Comparison of ENCODE assay signal across 9 cellular contexts in the genomic region with DNA sequence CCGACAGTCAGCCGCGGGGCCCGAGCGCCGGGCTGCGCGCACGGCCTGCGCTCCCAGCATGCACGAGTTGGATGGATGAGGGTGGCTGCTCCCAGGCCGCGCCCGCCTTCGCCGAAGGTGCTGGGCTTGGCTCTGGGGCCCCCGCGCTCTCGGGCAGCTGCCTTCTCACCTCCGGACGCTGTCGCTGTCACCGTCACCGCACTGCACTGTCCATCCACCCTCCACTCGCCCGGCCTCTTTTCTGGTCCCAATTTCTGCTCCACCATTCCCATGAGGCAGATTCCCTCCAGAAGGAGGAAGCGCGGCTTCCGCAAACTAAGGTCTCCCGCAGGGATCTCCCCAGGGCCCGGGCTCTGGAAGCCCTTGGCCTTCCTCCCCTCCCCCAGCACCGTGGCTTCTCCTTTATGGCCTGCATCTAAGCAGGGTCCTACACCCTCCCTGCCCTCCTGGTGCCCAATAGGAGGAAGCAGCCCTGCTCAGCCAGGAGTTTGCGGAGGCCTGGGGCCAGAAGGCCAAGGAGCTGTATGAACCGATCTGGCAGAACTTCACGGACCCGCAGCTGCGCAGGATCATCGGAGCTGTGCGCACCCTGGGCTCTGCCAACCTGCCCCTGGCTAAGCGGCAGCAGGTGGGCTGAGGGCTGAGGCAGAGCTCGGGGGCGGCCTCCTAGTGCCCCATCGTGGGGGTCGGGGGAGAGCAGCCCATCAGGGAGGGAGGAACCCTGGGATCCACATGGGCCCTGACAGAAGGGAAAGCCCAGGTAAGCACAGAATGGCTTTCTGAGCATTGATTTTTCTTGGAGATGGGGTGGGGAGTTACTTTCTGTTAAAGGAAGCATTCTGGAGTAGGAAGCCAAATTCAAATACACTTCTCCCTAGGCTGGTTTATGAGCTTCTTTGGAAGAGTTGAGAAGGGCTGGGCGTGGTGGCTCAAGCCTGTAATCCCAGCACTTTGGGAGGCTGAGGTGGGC. TPM values are rescaled to one million over a fixed set of nuclear protein-coding genes. Genes with fewer than 3 reads are reported as not detected.
DNase-seq lines count a peak whose midpoint lies in the region; ATAC-seq and TF ChIP-seq lines count a peak whose summit lies in the region.
"Had no signal": no experiment of that assay in that cellular context is flagged by ENCODE, and none has a peak within 500 bp of the region (broad histone marks: within the 10 kb centered on the region; RNA-seq: fewer than 3 reads in every experiment).

No MANE protein-coding gene starts in this region.

- no peaks in the 10 kb centered on the region for H3K36me3 ChIP-seq in HUES64 (ENCODE audit: insufficient read depth, low read length)
- no peaks in the 10 kb centered on the region for H3K36me3 ChIP-seq in transverse colon

- TF ChIP-seq CTCF in Calu3 (IDR thresholded peaks at IDR 0.05; ENCODE audit: unreplicated experiment) (no peak), transverse colon (IDR thresholded peaks at IDR 0.05) (no peak)

- BruUV-seq in Calu3 (replicated peaks; lab: Mats Ljungman, UMichigan), result no TSS peak

- peak overlapping the region; percentile 79 for H3K4me3 Mint-ChIP-seq in Calu3 (ENCODE audit: low read depth, unreplicated experiment)
- H3K4me3 Mint-ChIP-seq in activated naive CD8-positive, alpha-beta T cell treated with anti-CD3 and anti-CD28 coated beads, Interleukin-2, amount 50 U/mL, for 24 hours, result peak overlapping the region; percentile 67

- DNase-seq in Calu3, result peak; percentile 11
- DNase-seq in activated naive CD8-positive, alpha-beta T cell treated with anti-CD3 and anti-CD28 coated beads, Interleukin-2, amount 50 U/mL, for 24 hours, result no peak
- DNase-seq in kidney tubule cell (ENCODE audit: low spot score), result peak; percentile 13
- peak; percentile 45 for DNase-seq in transverse colon
- DNase-seq in GOT3 (lab: John Stamatoyannopoulos, UW), result no peak
- DNase-seq in OCI-M1 (lab: John Stamatoyannopoulos, UW), result no peak

- H3K27ac ChIP-seq in HUES64 (ENCODE audit: low read depth, low read length), result no peak overlapping the region
- peak overlapping the region; percentile 57 to 85 (median 82) for H3K27ac ChIP-seq in transverse colon

- in situ Hi-C loops in transverse colon (cut with MboI; ENCODE audit: low pct_ligation_motif_present in 1 of 4, low pct_unique_long_range_greater_than_20kb in 1 of 4, low sequenced_read_pairs in 3 of 4), result loop anchor here in 1 of 4 donors (5.0 kb wide), 1 partner anchor 55 kb away; no protein-coding TSS in a partner anchor

- intact Hi-C loops in Calu3 (cut with micrococcal nuclease; ENCODE audit: unreplicated experiment) (no loop called here), transverse colon (cut with DNase I; ENCODE audit: low total_unique reads) (no loop called here)

- H3K4me3 ChIP-seq in HUES64 (ENCODE audit: low read length) (peak overlapping the region; percentile 64), transverse colon (peak overlapping the region in 3 of 4 donors; percentile 48 to 69 (median 57))

- CTCF ChIA-PET in Calu3 (lab: Charles Lee), result interaction anchor here (0.5 to 4.8 kb wide), 4 partner anchors 13 to 53 kb away, joined by 3 to 50 read pairs (median 5); no protein-coding TSS in a partner anchor

- peaks cover 40% of the 10 kb centered on the region for H3K27me3 ChIP-seq in HUES64 (ENCODE audit: insufficient read depth, low read length)
- H3K27me3 ChIP-seq in transverse colon, result peaks cover 13% of the 10 kb centered on the region

- H3K9me3 ChIP-seq in HUES64 (ENCODE audit: insufficient read depth, low read depth, low read length) (no peaks in the 10 kb centered on the region), transverse colon (no peaks in the 10 kb centered on the region)

- no peak overlapping the region; the same call in 1 of the 2 replicates for H3K9ac ChIP-seq in HUES64 (ENCODE audit: low read depth, low read length)

- H3K4me1 ChIP-seq in HUES64 (ENCODE audit: insufficient read depth, low read length) (peaks cover 11% of the 10 kb centered on the region; the same call in 1 of the 2 replicates), transverse colon (peaks cover 14 to 27% (median 23%) of the 10 kb centered on the region in 4 donors)

- no peak for ATAC-seq in activated naive CD8-positive, alpha-beta T cell treated with anti-CD3 and anti-CD28 coated beads, Interleukin-2, amount 50 U/mL, for 24 hours
- no peak for ATAC-seq in GM21529 (IDR thresholded peaks at IDR 0.05; ENCODE audit: unreplicated experiment)

- H3K4me1 Mint-ChIP-seq in Calu3 (ENCODE audit: low read depth, unreplicated experiment), result no peaks in the 10 kb centered on the region
- H3K4me1 Mint-ChIP-seq in activated naive CD8-positive, alpha-beta T cell treated with anti-CD3 and anti-CD28 coated beads, Interleukin-2, amount 50 U/mL, for 24 hours, result peaks cover 8% of the 10 kb centered on the region

- H3K36me3 Mint-ChIP-seq in Calu3 (ENCODE audit: insufficient read depth, unreplicated experiment), result peaks cover 15% of the 10 kb centered on the region
- no peaks in the 10 kb centered on the region for H3K36me3 Mint-ChIP-seq in activated naive CD8-positive, alpha-beta T cell treated with anti-CD3 and anti-CD28 coated beads, Interleukin-2, amount 50 U/mL, for 24 hours (ENCODE audit: low read depth)

- no peak for TF ChIP-seq POLR2A in transverse colon (IDR thresholded peaks at IDR 0.05)

- TF ChIP-seq EP300 in transverse colon (IDR thresholded peaks at IDR 0.05; ENCODE audit: low read depth), result no peak

- no peaks in the 10 kb centered on the region for H3K9me3 Mint-ChIP-seq in Calu3 (ENCODE audit: low read depth, unreplicated experiment)
- H3K9me3 Mint-ChIP-seq in activated naive CD8-positive, alpha-beta T cell treated with anti-CD3 and anti-CD28 coated beads, Interleukin-2, amount 50 U/mL, for 24 hours, result no peaks in the 10 kb centered on the region

- H3K27ac Mint-ChIP-seq in Calu3 (ENCODE audit: unreplicated experiment), result no peak overlapping the region
- H3K27ac Mint-ChIP-seq in activated naive CD8-positive, alpha-beta T cell treated with anti-CD3 and anti-CD28 coated beads, Interleukin-2, amount 50 U/mL, for 24 hours, result no peak overlapping the region

- H3K27me3 Mint-ChIP-seq in Calu3 (ENCODE audit: unreplicated experiment), result no peaks in the 10 kb centered on the region
- H3K27me3 Mint-ChIP-seq in activated naive CD8-positive, alpha-beta T cell treated with anti-CD3 and anti-CD28 coated beads, Interleukin-2, amount 50 U/mL, for 24 hours, result peaks cover 33% of the 10 kb centered on the region

- 8% methylated on average over 45 of the region's 45 CpGs for WGBS in HUES64
- 15% methylated on average over 32 of the region's 45 CpGs; no CpG with 5 or more reads in 1 of the 2 donors for WGBS in transverse colon (ENCODE audit: low coverage in 1 of 2), 2 donors

RNA-seq across cellular contexts. Expression of a gene that starts 0.9 kb away (rescaled TPM):
- total RNA-seq in Calu3 (2022), result 5.9 and 7.1 TPM in 2 replicates
- 1.2 TPM for polyA plus RNA-seq in HUES64 (2013, experiment 1 of 2)
- 1.3 TPM for polyA plus RNA-seq in HUES64 (2013, experiment 2 of 2)
- 10 to 100 TPM in 3 of 4 donors, 1 to 10 TPM in 1; 6.0 to 56.7 (median 28.0) TPM for total RNA-seq in transverse colon

RNA-seq across cellular contexts. Expression of a gene that starts 31.6 kb away (rescaled TPM):
- 50.3 and 52.1 TPM in 2 replicates for total RNA-seq in Calu3 (2022)
- 13.2 TPM for polyA plus RNA-seq in HUES64 (2013, experiment 1 of 2)
- polyA plus RNA-seq in HUES64 (2013, experiment 2 of 2), result 12.5 TPM
- 100 to 1,000 TPM in 1 of 4 donors, 10 to 100 TPM in 3; 52.6 to 315 (median 68.5) TPM for total RNA-seq in transverse colon

RNA-seq across cellular contexts. Expression of a gene that starts 45.4 kb away (rescaled TPM):
- not detected in 2 replicates for total RNA-seq in Calu3 (2022)
- polyA plus RNA-seq in HUES64 (2013, experiment 1 of 2), result 0.35 TPM
- polyA plus RNA-seq in HUES64 (2013, experiment 2 of 2), result 0.57 TPM
- under 1 TPM in 2 of 4 donors, not detected in 2; 0.48 to 0.96 TPM for total RNA-seq in transverse colon
- total RNA-seq: LHCN-M2 had no signal

Comparison
In these comparisons a context has a peak if more than half of its experiments do, and no peak if none do; other contexts are left out.
1. DNase-seq: peak in Calu3 (single experiment), kidney tubule cell (single experiment) and transverse colon (single experiment); none in activated naive CD8-positive, alpha-beta T cell treated with anti-CD3 and anti-CD28 coated beads, Interleukin-2, amount 50 U/mL, for 24 hours (single experiment), GOT3 (single experiment) and OCI-M1 (single experiment).